ENCODE assay signal across 27 cellular contexts in genomic region chr5:123806644-123807043, GRCh38.
DNase-seq lines count a peak whose midpoint lies in the region; ATAC-seq, FAIRE-seq and TF ChIP-seq lines count a peak whose summit lies in the region.
"Had no signal": no experiment of that assay in that cellular context is flagged by ENCODE, and none has a peak within 500 bp of the region (broad histone marks: within the 10 kb centered on the region; RNA-seq: fewer than 3 reads in every experiment).

No MANE protein-coding gene starts in this region.

- H2BK120ac ChIP-seq in mesendoderm (ENCODE audit: low read depth, low read length) = no peak overlapping the region

- FAIRE-seq in urothelium cell line (lab: Jason Lieb, UNC) = no peak

- H3K9me2 ChIP-seq in OCI-LY1 (ENCODE audit: low read depth, low read length) = no peaks in the 10 kb centered on the region

- no peaks in the 10 kb centered on the region for H3K36me3 Mint-ChIP-seq in stimulated activated memory B cell treated with anti-CD40 and anti-IgM and Interleukin-4, amounts not matched to agents 10 μg/mL and 1 μg/mL and 100 μg/mL, for 72 hours
- H3K36me3 Mint-ChIP-seq: CD14-positive monocyte, type B pancreatic cell had no signal

- H3K4me1 Mint-ChIP-seq in stimulated activated memory B cell treated with anti-CD40 and anti-IgM and Interleukin-4, amounts not matched to agents 10 μg/mL and 1 μg/mL and 100 μg/mL, for 72 hours = peaks cover 6% of the 10 kb centered on the region
- H3K4me1 Mint-ChIP-seq: activated T-helper 17 cell treated with anti-CD3 and anti-CD28 coated beads, Interleukin-2, amount 50 U/mL, for 72 hours had no signal

- no peak overlapping the region for H2BK5ac ChIP-seq in mesendoderm (ENCODE audit: low read length)

- H3K4ac ChIP-seq in mesendoderm (ENCODE audit: low read depth, low read length) = no peak overlapping the region

- H3K4me3 Mint-ChIP-seq in stimulated activated memory B cell treated with anti-CD40 and anti-IgM and Interleukin-4, amounts not matched to agents 10 μg/mL and 1 μg/mL and 100 μg/mL, for 72 hours = no peak overlapping the region
- H3K4me3 Mint-ChIP-seq: activated T-helper 17 cell treated with anti-CD3 and anti-CD28 coated beads, Interleukin-2, amount 50 U/mL, for 72 hours; CD14-positive monocyte; type B pancreatic cell had no signal

- H3K9me3 Mint-ChIP-seq in stimulated activated memory B cell treated with anti-CD40 and anti-IgM and Interleukin-4, amounts not matched to agents 10 μg/mL and 1 μg/mL and 100 μg/mL, for 72 hours = no peaks in the 10 kb centered on the region
- H3K9me3 Mint-ChIP-seq: activated T-helper 17 cell treated with anti-CD3 and anti-CD28 coated beads, Interleukin-2, amount 50 U/mL, for 72 hours had no signal

- TF ChIP-seq CTCF in cardiac muscle cell (IDR thresholded peaks at IDR 0.05; ENCODE audit: low read depth, low read length) = no peak
- no peak for TF ChIP-seq CTCF in OCI-LY1 (IDR thresholded peaks at IDR 0.05; ENCODE audit: low read length)

- WGBS in mesendoderm (ENCODE audit: extremely low coverage, insufficient coverage, low lambda C conversion rate) = no CpG with 5 or more reads among the region's 1 CpG

- H3K79me2 ChIP-seq in OCI-LY1 (ENCODE audit: insufficient read depth, low read length) = no peaks in the 10 kb centered on the region
- no peaks in the 10 kb centered on the region for H3K79me2 ChIP-seq in mesendoderm (ENCODE audit: control insufficient read depth, insufficient read depth, low read length)

- H3K4me1 ChIP-seq in cardiac muscle cell (ENCODE audit: low read depth) = peaks cover 52% of the 10 kb centered on the region
- H3K4me1 ChIP-seq in OCI-LY1 (ENCODE audit: insufficient read depth, low read length, severe bottlenecking) = peaks cover 75% of the 10 kb centered on the region
- peaks cover 25% of the 10 kb centered on the region for H3K4me1 ChIP-seq in mesendoderm (ENCODE audit: control insufficient read depth, low read depth, low read length)
- H3K4me1 ChIP-seq: breast epithelium had no signal

- H3K9ac ChIP-seq in OCI-LY1 (ENCODE audit: low read length) (no peak overlapping the region), mesendoderm (ENCODE audit: low read length) (no peak overlapping the region)

- H3F3A ChIP-seq in OCI-LY1 (ENCODE audit: insufficient read depth, low read length) = peaks cover 2% of the 10 kb centered on the region; the same call in 1 of the 2 replicates

- H3K79me1 ChIP-seq in mesendoderm (ENCODE audit: low read length) = no peaks in the 10 kb centered on the region

- H4K20me1 ChIP-seq in OCI-LY1 (ENCODE audit: insufficient read depth, low read length) = no peaks in the 10 kb centered on the region

- H3K27ac Mint-ChIP-seq in stimulated activated memory B cell treated with anti-CD40 and anti-IgM and Interleukin-4, amounts not matched to agents 10 μg/mL and 1 μg/mL and 100 μg/mL, for 72 hours = no peak overlapping the region
- H3K27ac Mint-ChIP-seq: activated T-helper 17 cell treated with anti-CD3 and anti-CD28 coated beads, Interleukin-2, amount 50 U/mL, for 72 hours; CD14-positive monocyte; type B pancreatic cell had no signal

- no peak overlapping the region for H4K8ac ChIP-seq in mesendoderm (ENCODE audit: low read depth, low read length)

- no peak overlapping the region for H2AK5ac ChIP-seq in mesendoderm (ENCODE audit: low read length)

- DNase-seq in cardiac muscle cell (ENCODE audit: low read depth in 1 of 2, low spot score in 1 of 2) = no peak
- DNase-seq in left cardiac atrium = no peak
- DNase-seq in mesendoderm = no peak
- DNase-seq in urothelium cell line (ENCODE audit: low spot score) = no peak
- DNase-seq in posterior vena cava (ENCODE audit: low spot score) = no peak
- DNase-seq: activated CD4-positive, alpha-beta T cell treated with anti-CD3 and anti-CD28 coated beads for 48 hours; activated naive CD4-positive, alpha-beta T cell treated with anti-CD3 and anti-CD28 coated beads, Interleukin-2, amount 50 U/mL, for 16 hours; amniotic stem cell; DMS79 treated with DMSO at 0.1 percent for 48 hours; GDM1; NCI-H1048; NCI-H187 treated with DMSO at 0.1 percent for 48 hours; posterior cingulate gyrus; right lobe of liver; SIG-M5; T-helper 9 cell had no signal

- H3K56ac ChIP-seq in mesendoderm (ENCODE audit: low read length) = no peak overlapping the region

- H3K9me3 ChIP-seq in cardiac muscle cell (ENCODE audit: low read depth) (no peaks in the 10 kb centered on the region), OCI-LY1 (ENCODE audit: low read length) (no peaks in the 10 kb centered on the region)
- H3K9me3 ChIP-seq: breast epithelium, Caco-2, gastroesophageal sphincter, right lobe of liver had no signal

- H3K23ac ChIP-seq in mesendoderm (ENCODE audit: low read length) = no peak overlapping the region

- H3K4me2 ChIP-seq in OCI-LY1 (ENCODE audit: low read length) (no peak overlapping the region), mesendoderm (ENCODE audit: low read length) (no peak overlapping the region)
- H3K4me2 ChIP-seq: PC-9 had no signal

- no peaks in the 10 kb centered on the region for H3K27me3 ChIP-seq in cardiac muscle cell
- no peaks in the 10 kb centered on the region for H3K27me3 ChIP-seq in OCI-LY1 (ENCODE audit: insufficient read depth, low read length)
- no peaks in the 10 kb centered on the region for H3K27me3 ChIP-seq in mesendoderm (ENCODE audit: insufficient read depth, low read length, poor library complexity)
- H3K27me3 ChIP-seq: breast epithelium, gastroesophageal sphincter, right lobe of liver had no signal

- H3K27me3 Mint-ChIP-seq in stimulated activated memory B cell treated with anti-CD40 and anti-IgM and Interleukin-4, amounts not matched to agents 10 μg/mL and 1 μg/mL and 100 μg/mL, for 72 hours = no peaks in the 10 kb centered on the region
- H3K27me3 Mint-ChIP-seq: activated T-helper 17 cell treated with anti-CD3 and anti-CD28 coated beads, Interleukin-2, amount 50 U/mL, for 72 hours had no signal

- H4K5ac ChIP-seq in mesendoderm (ENCODE audit: low read length) = no peak overlapping the region

- no peak overlapping the region for H3K4me3 ChIP-seq in cardiac muscle cell
- no peak overlapping the region for H3K4me3 ChIP-seq in OCI-LY1 (ENCODE audit: low read depth, low read length, poor library complexity, severe bottlenecking)
- H3K4me3 ChIP-seq in mesendoderm (ENCODE audit: low read length) = no peak overlapping the region
- H3K4me3 ChIP-seq: breast epithelium, gastroesophageal sphincter, PC-9, right lobe of liver had no signal

- H3K27ac ChIP-seq in cardiac muscle cell (peak overlapping the region; percentile 91), OCI-LY1 (ENCODE audit: low read depth, low read length, poor library complexity, severe bottlenecking) (peak overlapping the region; percentile 77), mesendoderm (ENCODE audit: low read depth, low read length) (no peak overlapping the region)
- H3K27ac ChIP-seq: 22Rv1, breast epithelium, PC-9, right lobe of liver had no signal

- no peak overlapping the region; the same call in 1 of the 2 replicates for H2AFZ ChIP-seq in OCI-LY1 (ENCODE audit: low read length)
- H2AFZ ChIP-seq: PC-9 had no signal

- peak overlapping the region; percentile 60 for H2BK15ac ChIP-seq in mesendoderm (replicated peaks; ENCODE audit: low read depth)

- H3K36me3 ChIP-seq in cardiac muscle cell (no peaks in the 10 kb centered on the region), OCI-LY1 (ENCODE audit: insufficient read depth, low read length) (no peaks in the 10 kb centered on the region), mesendoderm (ENCODE audit: control insufficient read depth, insufficient read depth, low read length) (no peaks in the 10 kb centered on the region)
- H3K36me3 ChIP-seq: breast epithelium, gastroesophageal sphincter, right lobe of liver had no signal

- H3K18ac ChIP-seq in mesendoderm (ENCODE audit: low read length) = peak overlapping the region; percentile 68

- intact Hi-C loops in left cardiac atrium (cut with DNase I) = no loop called here
- intact Hi-C loops in posterior vena cava (cut with DNase I) = no loop called here

- ATAC-seq in left cardiac atrium = no peak
- ATAC-seq in stimulated activated memory B cell treated with anti-CD40 and anti-IgM and Interleukin-4, amounts not matched to agents 10 μg/mL and 1 μg/mL and 100 μg/mL, for 72 hours = peak; percentile 15
- no peak for ATAC-seq in HG03565 (IDR thresholded peaks at IDR 0.05; ENCODE audit: unreplicated experiment)
- ATAC-seq: activated T-helper 17 cell treated with anti-CD3 and anti-CD28 coated beads, Interleukin-2, amount 50 U/mL, for 72 hours; gastroesophageal sphincter; right lobe of liver had no signal
